ENCODE assay signal across 1 cellular context in genomic region chr1:100035214-100035613, GRCh38.
TF ChIP-seq lines count a peak whose summit lies in the region.

No MANE protein-coding gene starts in this region.

TF ChIP-seq in HepG2, 621 proteins besides CTCF, POLR2A, EP300 and RAD21 (continued from another document):
- no peak for TF ChIP-seq ZNF407 (CRISPR knock-in tag; IDR thresholded peaks at IDR 0.05; ENCODE audit: not compliant biosample characterization)
- no peak for TF ChIP-seq PHF21A (CRISPR knock-in tag; IDR thresholded peaks at IDR 0.05)
- no peak for TF ChIP-seq DMAP1 (CRISPR knock-in tag; IDR thresholded peaks at IDR 0.05)
- TF ChIP-seq ZIK1 (CRISPR knock-in tag; IDR thresholded peaks at IDR 0.05; ENCODE audit: borderline replicate concordance, low read depth): no peak
